ENCODE assay signal across 12 cellular contexts in genomic region chr2:121038831-121039230, GRCh38.
DNase-seq lines count a peak whose midpoint lies in the region; ATAC-seq lines count a peak whose summit lies in the region.
"Had no signal": no experiment of that assay in that cellular context is flagged by ENCODE, and none has a peak within 500 bp of the region (broad histone marks: within the 10 kb centered on the region; RNA-seq: fewer than 3 reads in every experiment).

No MANE protein-coding gene starts in this region.

- ATAC-seq in HG03196 (IDR thresholded peaks at IDR 0.05; ENCODE audit: unreplicated experiment) = no peak

- H2BK15ac ChIP-seq in neuronal stem cell (ENCODE audit: low read length) = no peak overlapping the region

- H3K79me1 ChIP-seq in neuronal stem cell (ENCODE audit: low read depth, low read length) = no peaks in the 10 kb centered on the region

- no peak overlapping the region for H2AK5ac ChIP-seq in neuronal stem cell (ENCODE audit: low read depth, low read length)

- H3K18ac ChIP-seq in neuronal stem cell (ENCODE audit: low read length) = no peak overlapping the region

- no peak overlapping the region for H3K9ac ChIP-seq in adipocyte (ENCODE audit: low read length)
- no peak overlapping the region for H3K9ac ChIP-seq in neuronal stem cell (ENCODE audit: low read depth, low read length, poor library complexity)

- no peak overlapping the region for H3K27ac ChIP-seq in neuronal stem cell (replicated peaks; ENCODE audit: low read length)
- H3K27ac ChIP-seq: Peyer's patch had no signal

- H3K4ac ChIP-seq in neuronal stem cell (ENCODE audit: low read length) = no peak overlapping the region

- H3K9me3 ChIP-seq in adipocyte (ENCODE audit: control insufficient read depth, low read length) (peaks cover 10% of the 10 kb centered on the region), neuronal stem cell (replicated peaks in 1 of 2; ENCODE audit: control insufficient read depth in 2 of 2, insufficient read depth in 1 of 2, low read depth in 1 of 2, low read length in 2 of 2) (no peaks in the 10 kb centered on the region)
- H3K9me3 ChIP-seq: HAP-1, Peyer's patch had no signal

- H4K91ac ChIP-seq in neuronal stem cell (ENCODE audit: low read depth, low read length, poor library complexity) = no peak overlapping the region

- no peak overlapping the region for H2BK12ac ChIP-seq in neuronal stem cell (ENCODE audit: low read length)

- H2AFZ ChIP-seq in neuronal stem cell (ENCODE audit: low read length) = no peak overlapping the region

- DNase-seq in H4 (ENCODE audit: low spot score) (peak; percentile 60), NCI-H2171 treated with DMSO at 0.1 percent for 48 hours (lab: John Stamatoyannopoulos, UW) (peak; percentile 92), adipocyte (ENCODE audit: low read depth) (peak; percentile 31), neuronal stem cell (ENCODE audit: low spot score) (no peak), epidermal melanocyte (ENCODE audit: insufficient read length, low spot score) (no peak), T-helper 2 cell (no peak), superior temporal gyrus (ENCODE audit: extremely low spot score) (no peak)
- DNase-seq: activated CD4-positive, alpha-beta T cell treated with anti-CD3 and anti-CD28 coated beads, Interleukin-2, amount 10 ng/mL, durations not matched to agents 24 days and 14 days; activated naive CD8-positive, alpha-beta T cell treated with anti-CD3 and anti-CD28 coated beads for 36 hours; Peyer's patch had no signal

- H3K14ac ChIP-seq in neuronal stem cell (ENCODE audit: low read length) = peak overlapping the region; percentile 75

- WGBS in neuronal stem cell (ENCODE audit: extremely low coverage in 2 of 2, insufficient read length in 2 of 2, insufficient replicate concordance in 1 of 2), 2 donors = no CpG with 5 or more reads among the region's 6 CpGs

- no peak overlapping the region for H4K8ac ChIP-seq in neuronal stem cell (ENCODE audit: low read depth, low read length)

- H2BK120ac ChIP-seq in neuronal stem cell (ENCODE audit: low read depth, low read length) = no peak overlapping the region

- H3K23ac ChIP-seq in neuronal stem cell (ENCODE audit: low read depth, low read length, poor library complexity) = no peak overlapping the region

- H3K27me3 ChIP-seq in adipocyte (replicated peaks; ENCODE audit: control insufficient read depth, insufficient read depth, low read length) (peaks cover 61% of the 10 kb centered on the region), neuronal stem cell (ENCODE audit: control insufficient read depth in 3 of 3, insufficient read depth in 3 of 3, low read depth in 1 of 3, low read length in 3 of 3) (peaks cover 0 to 24% (median 0%) of the 10 kb centered on the region in 3 experiments)
- H3K27me3 ChIP-seq: Peyer's patch had no signal

- H3K4me1 ChIP-seq in adipocyte (ENCODE audit: control insufficient read depth, insufficient read depth, low read length) (no peaks in the 10 kb centered on the region), neuronal stem cell (ENCODE audit: control insufficient read depth in 2 of 2, insufficient read depth in 1 of 2, low read depth in 1 of 2, low read length in 2 of 2) (peaks cover 0 to 2% of the 10 kb centered on the region in 2 donors)
- H3K4me1 ChIP-seq: HAP-1, Peyer's patch had no signal

- H3K36me3 ChIP-seq in adipocyte (ENCODE audit: control insufficient read depth, insufficient read depth, low read length, severe bottlenecking) (no peaks in the 10 kb centered on the region), neuronal stem cell (replicated peaks in 1 of 2; ENCODE audit: control insufficient read depth in 2 of 2, insufficient read depth in 2 of 2, low read length in 2 of 2) (no peaks in the 10 kb centered on the region)
- H3K36me3 ChIP-seq: HAP-1, Peyer's patch had no signal

- H3K4me3 ChIP-seq in adipocyte (ENCODE audit: low read length) (no peak overlapping the region), neuronal stem cell (ENCODE audit: low read length in 2 of 2) (no peak overlapping the region)
- H3K4me3 ChIP-seq: HAP-1, Peyer's patch had no signal

- no peak overlapping the region for H3K4me2 ChIP-seq in neuronal stem cell (ENCODE audit: insufficient read depth, low read length, poor library complexity, severe bottlenecking)

- no peak overlapping the region for H2BK5ac ChIP-seq in neuronal stem cell (ENCODE audit: low read length)

Comparison
In these comparisons a context has a peak if more than half of its experiments do, and no peak if none do; other contexts are left out.
1. DNase-seq: peak in H4 (single experiment), NCI-H2171 treated with DMSO at 0.1 percent for 48 hours (single experiment) and adipocyte (single experiment); none in neuronal stem cell (single experiment), epidermal melanocyte (single experiment), T-helper 2 cell (0 of 5) and superior temporal gyrus (single experiment).